ENCODE assay signal across 1 cellular context in the genomic region with DNA sequence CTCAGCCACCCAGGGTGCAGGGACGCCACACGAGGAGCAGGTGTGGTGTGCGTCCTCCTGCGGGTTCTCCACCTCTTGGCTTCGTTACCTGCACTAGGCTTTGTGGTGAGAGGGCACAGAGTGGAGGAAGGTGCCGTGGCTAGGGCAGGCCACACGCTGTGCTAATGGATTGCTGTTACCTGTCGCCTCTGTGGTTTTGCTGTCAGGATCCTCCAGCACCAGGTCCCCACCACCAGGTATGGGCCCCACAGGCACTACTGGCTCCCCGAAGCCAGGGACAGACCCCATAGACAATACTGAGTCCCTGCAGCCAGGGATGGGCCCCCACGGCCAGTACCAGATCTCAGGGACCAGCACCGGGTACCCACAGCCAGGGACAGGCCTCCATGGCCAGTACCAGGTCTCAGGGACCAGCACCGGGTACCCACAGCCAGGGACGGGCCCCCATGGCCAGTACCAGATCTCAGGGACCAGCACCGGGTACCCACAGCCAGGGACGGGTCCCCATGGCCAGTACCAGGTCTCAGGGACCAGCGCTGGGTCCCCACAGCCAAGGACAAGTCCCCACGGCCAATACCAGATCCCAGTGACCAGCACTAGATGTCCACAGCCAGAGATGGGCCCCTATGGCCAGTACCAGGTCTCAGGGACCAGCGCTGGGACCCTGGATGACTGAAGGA.
TF ChIP-seq lines count a peak whose summit lies in the region.

No MANE protein-coding gene starts in this region.

TF ChIP-seq in H1, 55 proteins besides CTCF, POLR2A, EP300 and RAD21:
- TF ChIP-seq, protein P1, sequence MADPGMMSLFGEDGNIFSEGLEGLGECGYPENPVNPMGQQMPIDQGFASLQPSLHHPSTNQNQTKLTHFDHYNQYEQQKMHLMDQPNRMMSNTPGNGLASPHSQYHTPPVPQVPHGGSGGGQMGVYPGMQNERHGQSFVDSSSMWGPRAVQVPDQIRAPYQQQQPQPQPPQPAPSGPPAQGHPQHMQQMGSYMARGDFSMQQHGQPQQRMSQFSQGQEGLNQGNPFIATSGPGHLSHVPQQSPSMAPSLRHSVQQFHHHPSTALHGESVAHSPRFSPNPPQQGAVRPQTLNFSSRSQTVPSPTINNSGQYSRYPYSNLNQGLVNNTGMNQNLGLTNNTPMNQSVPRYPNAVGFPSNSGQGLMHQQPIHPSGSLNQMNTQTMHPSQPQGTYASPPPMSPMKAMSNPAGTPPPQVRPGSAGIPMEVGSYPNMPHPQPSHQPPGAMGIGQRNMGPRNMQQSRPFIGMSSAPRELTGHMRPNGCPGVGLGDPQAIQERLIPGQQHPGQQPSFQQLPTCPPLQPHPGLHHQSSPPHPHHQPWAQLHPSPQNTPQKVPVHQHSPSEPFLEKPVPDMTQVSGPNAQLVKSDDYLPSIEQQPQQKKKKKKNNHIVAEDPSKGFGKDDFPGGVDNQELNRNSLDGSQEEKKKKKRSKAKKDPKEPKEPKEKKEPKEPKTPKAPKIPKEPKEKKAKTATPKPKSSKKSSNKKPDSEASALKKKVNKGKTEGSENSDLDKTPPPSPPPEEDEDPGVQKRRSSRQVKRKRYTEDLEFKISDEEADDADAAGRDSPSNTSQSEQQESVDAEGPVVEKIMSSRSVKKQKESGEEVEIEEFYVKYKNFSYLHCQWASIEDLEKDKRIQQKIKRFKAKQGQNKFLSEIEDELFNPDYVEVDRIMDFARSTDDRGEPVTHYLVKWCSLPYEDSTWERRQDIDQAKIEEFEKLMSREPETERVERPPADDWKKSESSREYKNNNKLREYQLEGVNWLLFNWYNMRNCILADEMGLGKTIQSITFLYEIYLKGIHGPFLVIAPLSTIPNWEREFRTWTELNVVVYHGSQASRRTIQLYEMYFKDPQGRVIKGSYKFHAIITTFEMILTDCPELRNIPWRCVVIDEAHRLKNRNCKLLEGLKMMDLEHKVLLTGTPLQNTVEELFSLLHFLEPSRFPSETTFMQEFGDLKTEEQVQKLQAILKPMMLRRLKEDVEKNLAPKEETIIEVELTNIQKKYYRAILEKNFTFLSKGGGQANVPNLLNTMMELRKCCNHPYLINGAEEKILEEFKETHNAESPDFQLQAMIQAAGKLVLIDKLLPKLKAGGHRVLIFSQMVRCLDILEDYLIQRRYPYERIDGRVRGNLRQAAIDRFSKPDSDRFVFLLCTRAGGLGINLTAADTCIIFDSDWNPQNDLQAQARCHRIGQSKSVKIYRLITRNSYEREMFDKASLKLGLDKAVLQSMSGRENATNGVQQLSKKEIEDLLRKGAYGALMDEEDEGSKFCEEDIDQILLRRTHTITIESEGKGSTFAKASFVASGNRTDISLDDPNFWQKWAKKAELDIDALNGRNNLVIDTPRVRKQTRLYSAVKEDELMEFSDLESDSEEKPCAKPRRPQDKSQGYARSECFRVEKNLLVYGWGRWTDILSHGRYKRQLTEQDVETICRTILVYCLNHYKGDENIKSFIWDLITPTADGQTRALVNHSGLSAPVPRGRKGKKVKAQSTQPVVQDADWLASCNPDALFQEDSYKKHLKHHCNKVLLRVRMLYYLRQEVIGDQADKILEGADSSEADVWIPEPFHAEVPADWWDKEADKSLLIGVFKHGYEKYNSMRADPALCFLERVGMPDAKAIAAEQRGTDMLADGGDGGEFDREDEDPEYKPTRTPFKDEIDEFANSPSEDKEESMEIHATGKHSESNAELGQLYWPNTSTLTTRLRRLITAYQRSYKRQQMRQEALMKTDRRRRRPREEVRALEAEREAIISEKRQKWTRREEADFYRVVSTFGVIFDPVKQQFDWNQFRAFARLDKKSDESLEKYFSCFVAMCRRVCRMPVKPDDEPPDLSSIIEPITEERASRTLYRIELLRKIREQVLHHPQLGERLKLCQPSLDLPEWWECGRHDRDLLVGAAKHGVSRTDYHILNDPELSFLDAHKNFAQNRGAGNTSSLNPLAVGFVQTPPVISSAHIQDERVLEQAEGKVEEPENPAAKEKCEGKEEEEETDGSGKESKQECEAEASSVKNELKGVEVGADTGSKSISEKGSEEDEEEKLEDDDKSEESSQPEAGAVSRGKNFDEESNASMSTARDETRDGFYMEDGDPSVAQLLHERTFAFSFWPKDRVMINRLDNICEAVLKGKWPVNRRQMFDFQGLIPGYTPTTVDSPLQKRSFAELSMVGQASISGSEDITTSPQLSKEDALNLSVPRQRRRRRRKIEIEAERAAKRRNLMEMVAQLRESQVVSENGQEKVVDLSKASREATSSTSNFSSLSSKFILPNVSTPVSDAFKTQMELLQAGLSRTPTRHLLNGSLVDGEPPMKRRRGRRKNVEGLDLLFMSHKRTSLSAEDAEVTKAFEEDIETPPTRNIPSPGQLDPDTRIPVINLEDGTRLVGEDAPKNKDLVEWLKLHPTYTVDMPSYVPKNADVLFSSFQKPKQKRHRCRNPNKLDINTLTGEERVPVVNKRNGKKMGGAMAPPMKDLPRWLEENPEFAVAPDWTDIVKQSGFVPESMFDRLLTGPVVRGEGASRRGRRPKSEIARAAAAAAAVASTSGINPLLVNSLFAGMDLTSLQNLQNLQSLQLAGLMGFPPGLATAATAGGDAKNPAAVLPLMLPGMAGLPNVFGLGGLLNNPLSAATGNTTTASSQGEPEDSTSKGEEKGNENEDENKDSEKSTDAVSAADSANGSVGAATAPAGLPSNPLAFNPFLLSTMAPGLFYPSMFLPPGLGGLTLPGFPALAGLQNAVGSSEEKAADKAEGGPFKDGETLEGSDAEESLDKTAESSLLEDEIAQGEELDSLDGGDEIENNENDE (IDR thresholded peaks at IDR 0.05; ENCODE audit: insufficient replicate concordance, low read length), result no peak
- TF ChIP-seq, protein P2, sequence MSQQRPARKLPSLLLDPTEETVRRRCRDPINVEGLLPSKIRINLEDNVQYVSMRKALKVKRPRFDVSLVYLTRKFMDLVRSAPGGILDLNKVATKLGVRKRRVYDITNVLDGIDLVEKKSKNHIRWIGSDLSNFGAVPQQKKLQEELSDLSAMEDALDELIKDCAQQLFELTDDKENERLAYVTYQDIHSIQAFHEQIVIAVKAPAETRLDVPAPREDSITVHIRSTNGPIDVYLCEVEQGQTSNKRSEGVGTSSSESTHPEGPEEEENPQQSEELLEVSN (IDR thresholded peaks at IDR 0.05), result no peak
- TF ChIP-seq JUND (IDR thresholded peaks at IDR 0.05; ENCODE audit: low read length), result no peak
- no peak for TF ChIP-seq CEBPB (IDR thresholded peaks at IDR 0.05; ENCODE audit: low read depth, low read length)
- TF ChIP-seq RBBP5 (IDR thresholded peaks at IDR 0.05; ENCODE audit: borderline replicate concordance, low read depth, low read length), result no peak
- no peak for TF ChIP-seq SUZ12 (IDR thresholded peaks at IDR 0.05; ENCODE audit: low read length)
- TF ChIP-seq JUN (IDR thresholded peaks at IDR 0.05; ENCODE audit: low read depth, low read length), result no peak
- no peak for TF ChIP-seq BACH1 (IDR thresholded peaks at IDR 0.05; ENCODE audit: low read length)
- TF ChIP-seq CBX8 (IDR thresholded peaks at IDR 0.05; ENCODE audit: borderline replicate concordance, low read depth, low read length), result no peak
- TF ChIP-seq KDM5A (IDR thresholded peaks at IDR 0.05; ENCODE audit: low read length), result no peak
- TF ChIP-seq EZH2 (IDR thresholded peaks at IDR 0.05; ENCODE audit: low read depth, low read length, severe bottlenecking), result no peak
- no peak for TF ChIP-seq TAF7 (optimal IDR thresholded peaks at IDR 0.05; ENCODE audit: borderline replicate concordance, low read depth, low read length)
